8 cellular contexts compared by ENCODE assay signal in the genomic region with DNA sequence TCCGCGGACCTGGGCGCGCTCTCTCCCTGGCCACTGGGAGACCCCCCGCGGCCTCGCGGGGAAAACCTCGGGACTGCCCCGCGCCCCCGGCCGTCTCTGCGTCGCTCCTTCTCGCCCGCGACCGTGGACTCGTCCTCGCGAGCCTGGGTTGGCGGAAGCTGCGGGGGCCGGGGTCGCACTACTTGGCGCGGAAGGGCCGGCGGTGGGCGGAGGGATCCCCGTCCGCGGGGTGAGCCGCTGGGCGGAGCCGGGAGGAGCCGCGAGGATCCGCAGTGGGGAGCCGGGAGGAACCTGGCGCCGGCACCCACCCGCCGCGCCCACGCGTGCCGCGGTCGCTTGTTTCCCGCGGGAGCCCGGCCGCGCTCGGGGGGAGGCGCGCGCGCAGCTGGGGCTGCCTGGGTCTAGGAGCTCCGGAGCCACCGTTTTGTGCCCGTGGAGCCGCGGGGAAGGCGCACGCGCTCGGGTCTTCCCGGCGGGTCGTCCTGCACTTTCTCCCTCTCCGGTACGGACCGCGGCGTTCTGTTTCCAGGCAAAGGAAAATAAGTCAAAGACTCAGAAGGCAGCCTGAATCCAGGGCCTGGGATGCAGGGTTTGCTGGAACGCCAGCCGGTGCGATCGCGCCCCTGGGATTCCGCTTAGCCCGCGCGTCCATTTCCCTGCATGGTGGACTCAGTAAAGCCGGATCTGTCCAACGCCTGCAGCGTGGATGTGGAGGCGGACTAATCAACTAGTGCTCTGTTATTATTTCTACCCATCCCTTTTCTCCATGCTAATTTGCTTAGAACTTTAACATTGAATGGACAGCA. TPM values are rescaled to one million over a fixed set of nuclear protein-coding genes. Genes with fewer than 3 reads are reported as not detected.
A peak's percentile ranks its signal among the peaks of the same experiment; 100 is the strongest.
DNase-seq lines count a peak whose midpoint lies in the region; ATAC-seq and TF ChIP-seq lines count a peak whose summit lies in the region.

No MANE protein-coding gene starts in this region.

- peak overlapping the region; percentile 89 for H3K4me3 ChIP-seq in BLaER1
- H3K4me3 ChIP-seq in endodermal cell (ENCODE audit: low read length), result peak overlapping the region; percentile 88

- peak overlapping the region; percentile 83 for H3K4me3 Mint-ChIP-seq in endodermal cell

- H3K36me3 ChIP-seq in BLaER1, result no peaks in the 10 kb centered on the region
- no peaks in the 10 kb centered on the region for H3K36me3 ChIP-seq in endodermal cell (ENCODE audit: control insufficient read depth, insufficient read depth, low read length)

- H3K4me2 ChIP-seq in BLaER1, result peak overlapping the region; percentile 64

- peaks cover 20% of the 10 kb centered on the region for H3K4me1 Mint-ChIP-seq in endodermal cell

- peaks cover 5% of the 10 kb centered on the region for H3K9me3 Mint-ChIP-seq in endodermal cell

- ATAC-seq in GM18861 (IDR thresholded peaks at IDR 0.05; ENCODE audit: unreplicated experiment) (peak; percentile 27), HG03095 (IDR thresholded peaks at IDR 0.05; ENCODE audit: unreplicated experiment) (peak; percentile 33)

- peak overlapping the region; percentile 88 for H3K27ac Mint-ChIP-seq in endodermal cell

- peaks cover 9% of the 10 kb centered on the region for H3K9me3 ChIP-seq in BLaER1
- no peaks in the 10 kb centered on the region for H3K9me3 ChIP-seq in endodermal cell (ENCODE audit: control insufficient read depth, low read length)

- no peaks in the 10 kb centered on the region for H3K36me3 Mint-ChIP-seq in endodermal cell (ENCODE audit: low read depth)

- 0 to 1% methylated on average over 30 to 91 of the region's 91 CpGs for WGBS in endodermal cell (ENCODE audit: insufficient coverage in 1 of 2, insufficient read length in 1 of 2), 2 experiments

- DNase-seq in NCI-H460 (ENCODE audit: extremely low read depth, low read depth) (peak; percentile 39), endodermal cell (peak; percentile 87), midbrain (lab: John Stamatoyannopoulos, UW) (peak; percentile 67)
- peak; percentile 91 for DNase-seq in activated CD8-positive, alpha-beta memory T cell treated with anti-CD3 and anti-CD28 coated beads for 24 hours
- DNase-seq in stimulated activated CD8-positive, alpha-beta memory T cell treated with anti-CD3 and anti-CD28 coated beads, Interleukin-15, amount 100 ng/mL, for 4 hours (ENCODE audit: low read depth in 2 of 2), result peak; percentile 26 to 55

- TF ChIP-seq CTCF in endodermal cell (conservative IDR thresholded peaks at IDR 0.05), result no peak

- H3K27me3 ChIP-seq in BLaER1 (no peaks in the 10 kb centered on the region), endodermal cell (ENCODE audit: control insufficient read depth, insufficient read depth, low read length, poor library complexity, severe bottlenecking) (no peaks in the 10 kb centered on the region)

- H4K20me1 ChIP-seq in BLaER1, result no peaks in the 10 kb centered on the region

- peak overlapping the region; percentile 99 for H3K9ac ChIP-seq in BLaER1
- H3K9ac ChIP-seq in endodermal cell (ENCODE audit: extremely low read depth, low read length, poor library complexity, severe bottlenecking), result peak overlapping the region; percentile 52

- peaks cover 42% of the 10 kb centered on the region for H3K4me1 ChIP-seq in BLaER1
- peaks cover 2% of the 10 kb centered on the region for H3K4me1 ChIP-seq in endodermal cell (ENCODE audit: control insufficient read depth, insufficient read depth, low read length)

- H3K27me3 Mint-ChIP-seq in endodermal cell (ENCODE audit: insufficient read depth), result peaks cover 2% of the 10 kb centered on the region

- H3K27ac ChIP-seq in BLaER1 (peak overlapping the region; percentile 100), endodermal cell (ENCODE audit: low read depth, low read length) (peak overlapping the region; percentile 94)

RNA-seq across cellular contexts. Expression of gene KMT2C, which starts 28.7 kb away (rescaled TPM):
- total RNA-seq in NCI-H460 (2014; rRNA removed; shearing (Covaris generic)), result 15.3 and 18.6 TPM in 2 replicates
- polyA plus RNA-seq in NCI-H460 (2014; cell fraction: nucleus; rRNA removed), result 9.7 and 15.9 TPM in 2 replicates
- 10 to 100 TPM; 54.3 to 60.6 TPM for total RNA-seq in endodermal cell
- polyA plus RNA-seq in endodermal cell (2013, experiment 1 of 2), result 13.5 TPM
- 15.0 TPM for polyA plus RNA-seq in endodermal cell (2013, experiment 2 of 2)

Comparison
In these comparisons a context has a peak if more than half of its experiments do, and no peak if none do; other contexts are left out.
1. Peak in every context shown above with its lines: DNase-seq, ATAC-seq, H3K4me3 ChIP-seq and H3K27ac ChIP-seq.
2. DNase-seq: peak in every context shown above with its lines; median percentile 91 in activated CD8-positive, alpha-beta memory T cell treated with anti-CD3 and anti-CD28 coated beads for 24 hours; 87 in endodermal cell; 67 in midbrain; 40 in stimulated activated CD8-positive, alpha-beta memory T cell treated with anti-CD3 and anti-CD28 coated beads, Interleukin-15, amount 100 ng/mL, for 4 hours; 39 in NCI-H460.